In the genomic region with DNA sequence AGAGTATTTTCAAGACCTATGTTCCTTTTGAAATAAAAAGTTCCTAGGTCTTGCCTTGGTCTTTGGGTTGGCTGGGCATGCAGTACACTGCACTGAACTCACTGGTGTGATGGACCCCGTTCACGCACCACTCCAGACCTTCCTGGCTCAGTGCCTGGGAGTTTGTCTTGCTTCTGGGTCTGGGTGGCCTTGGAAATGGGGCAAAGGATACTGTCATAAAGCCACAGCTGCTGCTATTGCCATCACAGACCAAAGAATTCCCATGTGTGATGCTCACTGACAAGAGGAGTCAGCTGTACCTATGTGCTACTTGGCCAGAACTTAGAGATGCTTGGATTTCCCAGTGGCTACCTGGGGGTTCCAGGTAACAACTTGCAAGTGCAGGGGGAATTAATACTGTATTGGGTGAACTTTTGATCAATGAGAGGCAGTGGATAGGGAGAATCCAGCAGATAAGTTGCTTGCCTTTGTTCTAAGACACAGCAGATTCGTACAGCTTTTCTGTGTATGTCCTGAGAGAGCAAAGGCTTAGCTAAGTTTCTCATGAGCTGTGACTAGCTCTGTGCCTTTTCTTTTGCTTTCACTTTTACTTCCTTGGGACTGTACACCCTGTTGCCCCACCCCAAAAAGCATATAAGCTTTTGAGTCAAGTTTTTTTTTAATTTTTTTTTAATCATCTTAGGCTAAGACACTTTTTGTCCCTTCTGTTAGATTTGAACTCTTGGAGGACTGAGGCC, we compare ENCODE assay signal across 9 cellular contexts.
DNase-seq lines count a peak whose midpoint lies in the region; ATAC-seq, FAIRE-seq and TF ChIP-seq lines count a peak whose summit lies in the region.
"Had no signal": no experiment of that assay in that cellular context is flagged by ENCODE, and none has a peak within 500 bp of the region (broad histone marks: within the 10 kb centered on the region; RNA-seq: fewer than 3 reads in every experiment).

No MANE protein-coding gene starts in this region.

- H3K36me3 ChIP-seq in esophagus squamous epithelium: no peaks in the 10 kb centered on the region

- H3K4me3 Mint-ChIP-seq in activated T-helper 1 cell treated with anti-CD3 and anti-CD28 coated beads, Interleukin-12 subunit alpha, Interleukin-12 subunit beta, Interleukin-2, Interleukin-4 antibody, amounts not matched to agents 30 ng/mL and 10 ng/mL and 1 ng/mL, durations not matched to agents 14 hours and 24 hours and 36 hours: peak overlapping the region; percentile 75

- H3K9me3 Mint-ChIP-seq in activated T-helper 1 cell treated with anti-CD3 and anti-CD28 coated beads, Interleukin-12 subunit alpha, Interleukin-12 subunit beta, Interleukin-2, Interleukin-4 antibody, amounts not matched to agents 30 ng/mL and 10 ng/mL and 1 ng/mL, durations not matched to agents 14 hours and 24 hours and 36 hours: peaks cover 6% of the 10 kb centered on the region

- H3K4me1 Mint-ChIP-seq in activated T-helper 1 cell treated with anti-CD3 and anti-CD28 coated beads, Interleukin-12 subunit alpha, Interleukin-12 subunit beta, Interleukin-2, Interleukin-4 antibody, amounts not matched to agents 30 ng/mL and 10 ng/mL and 1 ng/mL, durations not matched to agents 14 hours and 24 hours and 36 hours (ENCODE audit: low read depth): peaks cover 86% of the 10 kb centered on the region

- H3K9me3 ChIP-seq in esophagus squamous epithelium: no peaks in the 10 kb centered on the region

- intact Hi-C loops in activated T-helper 1 cell treated with anti-CD3 and anti-CD28 coated beads, Interleukin-12 subunit alpha, Interleukin-12 subunit beta, Interleukin-2, Interleukin-4 antibody, amounts not matched to agents 30 ng/mL and 10 ng/mL and 1 ng/mL, durations not matched to agents 14 hours and 24 hours and 36 hours (cut with micrococcal nuclease): loop anchor here (1.0 to 2.0 kb wide), 3 partner anchors 10 to 93 kb away; no protein-coding TSS in a partner anchor
- intact Hi-C loops in sciatic nerve (cut with DNase I): no loop called here
- intact Hi-C loops in esophagus squamous epithelium (cut with DNase I): no loop called here

- peak overlapping the region in 2 of 4 donors; percentile 4 to 68 for H3K27ac ChIP-seq in esophagus squamous epithelium
- H3K27ac ChIP-seq: epithelial cell of prostate had no signal

- TF ChIP-seq POLR2A in esophagus squamous epithelium (IDR thresholded peaks at IDR 0.05): no peak

- WGBS in esophagus squamous epithelium, 2 donors: 31 to 44% methylated on average over 1 of the region's 3 CpGs

- H3K27me3 Mint-ChIP-seq in activated T-helper 1 cell treated with anti-CD3 and anti-CD28 coated beads, Interleukin-12 subunit alpha, Interleukin-12 subunit beta, Interleukin-2, Interleukin-4 antibody, amounts not matched to agents 30 ng/mL and 10 ng/mL and 1 ng/mL, durations not matched to agents 14 hours and 24 hours and 36 hours (ENCODE audit: insufficient read depth): no peaks in the 10 kb centered on the region

- DNase-seq in activated T-helper 1 cell treated with anti-CD3 and anti-CD28 coated beads, Interleukin-12 subunit alpha, Interleukin-12 subunit beta, Interleukin-2, Interleukin-4 antibody, amounts not matched to agents 30 ng/mL and 10 ng/mL and 1 ng/mL, durations not matched to agents 14 hours and 24 hours and 36 hours (ENCODE audit: low spot score): peak; percentile 37
- DNase-seq in sciatic nerve (ENCODE audit: low spot score) (no peak), esophagus squamous epithelium (lab: John Stamatoyannopoulos, UW) (no peak), GM03348 (ENCODE audit: low spot score) (no peak), HTR-8/SVneo (ENCODE audit: insufficient read length, low spot score) (no peak)
- DNase-seq: NCI-H2171 had no signal

- peak overlapping the region; percentile 95 for H3K27ac Mint-ChIP-seq in activated T-helper 1 cell treated with anti-CD3 and anti-CD28 coated beads, Interleukin-12 subunit alpha, Interleukin-12 subunit beta, Interleukin-2, Interleukin-4 antibody, amounts not matched to agents 30 ng/mL and 10 ng/mL and 1 ng/mL, durations not matched to agents 14 hours and 24 hours and 36 hours

- no peak for TF ChIP-seq CTCF in esophagus squamous epithelium (IDR thresholded peaks at IDR 0.05)

- ATAC-seq in GM18867 (IDR thresholded peaks at IDR 0.05; ENCODE audit: unreplicated experiment) (peak; percentile 82), HG03095 (IDR thresholded peaks at IDR 0.05; ENCODE audit: unreplicated experiment) (peak; percentile 75), sciatic nerve (peak; percentile 41)

- no peak for FAIRE-seq in HTR-8/SVneo (lab: Jason Lieb, UNC)

- peaks cover 21% of the 10 kb centered on the region for H3K36me3 Mint-ChIP-seq in activated T-helper 1 cell treated with anti-CD3 and anti-CD28 coated beads, Interleukin-12 subunit alpha, Interleukin-12 subunit beta, Interleukin-2, Interleukin-4 antibody, amounts not matched to agents 30 ng/mL and 10 ng/mL and 1 ng/mL, durations not matched to agents 14 hours and 24 hours and 36 hours (ENCODE audit: low read depth)

- H3K4me3 ChIP-seq in esophagus squamous epithelium: peak overlapping the region in 1 of 4 donors; percentile 16

- H3K27me3 ChIP-seq in esophagus squamous epithelium: no peaks in the 10 kb centered on the region

- peaks cover 0 to 11% (median 6%) of the 10 kb centered on the region in 3 donors for H3K4me1 ChIP-seq in esophagus squamous epithelium
